In the genomic region with DNA sequence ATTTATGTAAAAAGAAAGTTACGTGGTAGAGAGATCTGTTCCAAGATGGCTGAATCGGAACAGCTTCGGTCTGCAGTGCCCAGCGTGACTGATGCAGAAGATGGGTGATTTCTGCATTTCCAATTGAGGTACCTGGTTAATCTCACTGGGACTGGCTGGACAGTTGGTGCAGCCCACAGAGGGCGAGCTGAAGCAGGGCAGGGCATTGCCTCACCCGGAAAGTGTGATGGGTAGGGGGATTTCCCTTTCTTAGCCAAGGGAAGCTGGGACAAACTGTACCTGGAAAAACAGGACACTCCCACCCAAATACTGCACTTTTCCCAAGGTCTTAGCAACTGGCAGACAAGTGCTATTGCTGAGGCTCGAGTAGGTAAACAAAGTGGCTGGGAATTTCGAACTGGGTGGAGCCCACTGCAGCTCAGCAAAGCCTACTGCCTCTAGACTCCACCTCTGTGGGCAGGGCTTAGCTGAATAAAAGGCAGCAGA, we compare ENCODE assay signal across 8 cellular contexts. TPM values are rescaled to one million over a fixed set of nuclear protein-coding genes. Genes with fewer than 3 reads are reported as not detected.
DNase-seq lines count a peak whose midpoint lies in the region; ATAC-seq lines count a peak whose summit lies in the region.

No MANE protein-coding gene starts in this region.

- H3K4me3 Mint-ChIP-seq in activated naive CD4-positive, alpha-beta T cell treated with anti-CD3 and anti-CD28 coated beads, Interleukin-2, amount 50 U/mL, for 24 hours: peak overlapping the region; percentile 84
- H3K4me3 Mint-ChIP-seq in naive B cell: peak overlapping the region; percentile 72 to 94 (median 84)

- peak overlapping the region; percentile 76 for H3K27ac Mint-ChIP-seq in activated naive CD4-positive, alpha-beta T cell treated with anti-CD3 and anti-CD28 coated beads, Interleukin-2, amount 50 U/mL, for 24 hours
- H3K27ac Mint-ChIP-seq in naive B cell: peak overlapping the region in 4 of 6 donors; percentile 2 to 92 (median 76)

- no peaks in the 10 kb centered on the region for H3K9me3 Mint-ChIP-seq in activated naive CD4-positive, alpha-beta T cell treated with anti-CD3 and anti-CD28 coated beads, Interleukin-2, amount 50 U/mL, for 24 hours
- H3K9me3 Mint-ChIP-seq in naive B cell: peaks cover 0 to 40% (median 17%) of the 10 kb centered on the region in 7 donors

- DNase-seq in Daoy (ENCODE audit: low read depth) (peak; percentile 10), naive B cell (no peak), hippocampal formation (lab: John Stamatoyannopoulos, UW) (no peak), NCI-H446 (lab: John Stamatoyannopoulos, UW) (no peak), HK-2 (ENCODE audit: unreplicated experiment) (no peak)

- H3K4me1 Mint-ChIP-seq in activated naive CD4-positive, alpha-beta T cell treated with anti-CD3 and anti-CD28 coated beads, Interleukin-2, amount 50 U/mL, for 24 hours: peaks cover 12% of the 10 kb centered on the region
- peaks cover 26 to 44% (median 37%) of the 10 kb centered on the region in 3 donors for H3K4me1 Mint-ChIP-seq in naive B cell

- peak; percentile 46 for ATAC-seq in HG03354 (IDR thresholded peaks at IDR 0.05; ENCODE audit: poor library complexity, severe bottlenecking, unreplicated experiment)
- peak in 1 of 2 donors; percentile 44 for ATAC-seq in naive B cell (ENCODE audit: low read depth in 2 of 2)
- no peak for ATAC-seq in GM21526 (IDR thresholded peaks at IDR 0.05; ENCODE audit: low FRiP score, unreplicated experiment)

- peaks cover 2% of the 10 kb centered on the region for H3K36me3 Mint-ChIP-seq in activated naive CD4-positive, alpha-beta T cell treated with anti-CD3 and anti-CD28 coated beads, Interleukin-2, amount 50 U/mL, for 24 hours
- peaks cover 0 to 3% of the 10 kb centered on the region in 2 donors for H3K36me3 Mint-ChIP-seq in naive B cell

- H3K27me3 Mint-ChIP-seq in activated naive CD4-positive, alpha-beta T cell treated with anti-CD3 and anti-CD28 coated beads, Interleukin-2, amount 50 U/mL, for 24 hours: peaks cover 7% of the 10 kb centered on the region
- H3K27me3 Mint-ChIP-seq in naive B cell: no peaks in the 10 kb centered on the region

RNA-seq across cellular contexts. Expression of gene HSD17B4, which starts 13.1 kb away (rescaled TPM):
- 186 and 193 TPM in 2 replicates for total RNA-seq in Daoy (2014; rRNA removed; shearing (Covaris generic))
- 100 to 1,000 TPM; 118 to 195 (median 128) TPM for polyA plus RNA-seq in naive B cell (ENCODE audit: low read depth in 6 of 6)
